In genomic region chr5:78984611-78985406, GRCh38 we compare ENCODE assay signal across 8 cellular contexts. TPM values are rescaled to one million over a fixed set of nuclear protein-coding genes. Genes with fewer than 3 reads are reported as not detected.
A peak's percentile ranks its signal among the peaks of the same experiment; 100 is the strongest.
DNase-seq lines count a peak whose midpoint lies in the region; ATAC-seq and TF ChIP-seq lines count a peak whose summit lies in the region.

TSS of gene ARSB (minus strand) at chr5:78985310. CDS start at chr5:78985248, 62 bp downstream.

- DNase-seq in GM13977 (ENCODE audit: low spot score) = peak; percentile 93
- DNase-seq in NCI-H146 treated with DMSO at 0.1 percent for 48 hours (lab: John Stamatoyannopoulos, UW; ENCODE audit: unreplicated experiment) = peak; percentile 85
- peak; percentile 61 to 74 (median 68) for DNase-seq in T-helper 17 cell
- peak in 55 of 56 donors; percentile 32 to 88 (median 76) for DNase-seq in amygdala (lab: John Stamatoyannopoulos, UW)
- DNase-seq in left ventricle myocardium superior = peak; percentile 92
- DNase-seq in pulmonary artery endothelial cell (ENCODE audit: low read depth, low spot score) = no peak
- peak; percentile 85 to 86 for DNase-seq in uterus

- intact Hi-C loops in left ventricle myocardium superior (cut with micrococcal nuclease) = no loop called here
- intact Hi-C loops in uterus (cut with DNase I; ENCODE audit: low total_unique reads) = no loop called here

- H3K4me1 Mint-ChIP-seq in T-helper 17 cell = peaks cover 20% of the 10 kb centered on the region

- in situ Hi-C loops in GM13977 (cut with MboI; ENCODE audit: low pct_unique_long_range_greater_than_20kb, low sequenced_read_pairs, unreplicated experiment) = no loop called here

- TF ChIP-seq POLR2A in uterus (IDR thresholded peaks at IDR 0.05) = peak; percentile 59 to 73

- H3K36me3 ChIP-seq in uterus = no peaks in the 10 kb centered on the region

- H3K4me3 Mint-ChIP-seq in T-helper 17 cell = peak within 1 kb of the TSS; percentile 95

- H3K27me3 ChIP-seq in uterus = no peaks in the 10 kb centered on the region

- H3K27me3 Mint-ChIP-seq in T-helper 17 cell = no peaks in the 10 kb centered on the region

- H3K4me1 ChIP-seq in uterus = peaks cover 0 to 9% of the 10 kb centered on the region in 2 donors

- H3K9me3 ChIP-seq in T-helper 17 cell (ENCODE audit: control insufficient read depth, low read length, poor library complexity, severe bottlenecking) (no peaks in the 10 kb centered on the region), uterus (no peaks in the 10 kb centered on the region)

- no peaks in the 10 kb centered on the region for H3K36me3 Mint-ChIP-seq in T-helper 17 cell (ENCODE audit: low read depth)

- peak within 1 kb of the TSS; percentile 100 for H3K27ac ChIP-seq in uterus

- peak within 1 kb of the TSS; percentile 87 for H3K27ac Mint-ChIP-seq in T-helper 17 cell

- H3K4me3 ChIP-seq in uterus = peak within 1 kb of the TSS; percentile 71 to 98

- peak; percentile 46 for ATAC-seq in HG02870 (IDR thresholded peaks at IDR 0.05; ENCODE audit: unreplicated experiment)
- peak; percentile 77 for ATAC-seq in T-helper 17 cell
- peak; percentile 90 for ATAC-seq in left ventricle myocardium superior

- TF ChIP-seq CTCF in GM13977 (IDR thresholded peaks at IDR 0.05; ENCODE audit: extremely low read depth, insufficient read depth, missing control alignments) (peak; percentile 10), uterus (IDR thresholded peaks at IDR 0.05) (peak in 3 of 4 experiments; percentile 47 to 68 (median 62))

RNA-seq across cellular contexts. Expression of gene ARSB, which starts in this region (rescaled TPM):
- 1 to 10 TPM; 8.3 to 8.6 TPM for total RNA-seq in T-helper 17 cell
- 11.0 TPM for total RNA-seq in left ventricle myocardium superior
- total RNA-seq in pulmonary artery endothelial cell = 10.4 and 15.3 TPM in 2 replicates
- 10 to 100 TPM in 3 of 4 donors, 1 to 10 TPM in 1; 10.0 to 22.7 (median 15.1) TPM for total RNA-seq in uterus
